ENCODE assay signal across 12 cellular contexts in the genomic region with DNA sequence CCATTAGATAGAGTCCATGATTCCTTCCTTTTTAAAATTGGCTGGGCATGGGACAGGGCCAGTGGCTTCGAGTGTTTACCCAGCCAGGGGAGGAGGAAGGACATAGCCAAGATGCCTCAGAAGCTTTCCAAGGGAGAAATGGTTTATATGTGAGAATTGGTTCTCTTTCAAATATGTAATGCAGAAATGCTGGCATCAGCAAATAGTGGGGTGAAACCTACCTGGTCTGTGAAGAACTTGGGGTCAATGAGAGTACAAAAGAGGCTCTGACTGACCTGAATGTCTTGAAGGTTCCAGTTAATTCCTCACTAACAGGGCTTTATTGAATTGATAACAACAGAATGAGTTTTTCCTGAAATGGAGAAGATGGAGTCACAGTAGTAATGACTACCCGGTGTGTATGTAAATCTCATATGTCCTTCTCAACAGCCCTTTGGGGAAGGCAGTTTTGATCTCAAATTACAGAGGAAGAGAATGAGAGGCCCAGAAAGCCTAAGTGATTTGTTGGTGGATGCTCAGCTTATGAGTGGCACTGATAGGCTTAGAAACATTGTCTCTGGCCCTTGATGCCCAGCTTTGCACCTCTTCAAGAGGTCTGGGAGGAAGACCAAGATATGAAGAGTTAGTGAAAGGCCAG. TPM values are rescaled to one million over a fixed set of nuclear protein-coding genes. Genes with fewer than 3 reads are reported as not detected.
A peak's percentile ranks its signal among the peaks of the same experiment; 100 is the strongest.
DNase-seq lines count a peak whose midpoint lies in the region; ATAC-seq and TF ChIP-seq lines count a peak whose summit lies in the region.
"Had no signal": no experiment of that assay in that cellular context is flagged by ENCODE, and none has a peak within 500 bp of the region (broad histone marks: within the 10 kb centered on the region; RNA-seq: fewer than 3 reads in every experiment).

No MANE protein-coding gene starts in this region.

- peak; percentile 45 for DNase-seq in NCI-H510A treated with DMSO at 0.1 percent for 48 hours (lab: John Stamatoyannopoulos, UW)
- no peak for DNase-seq in NCI-H510A (lab: John Stamatoyannopoulos, UW)
- peak; percentile 60 for DNase-seq in NCI-H2107 (lab: John Stamatoyannopoulos, UW)
- DNase-seq in breast epithelium (ENCODE audit: low spot score in 2 of 2), result no peak
- no peak for DNase-seq in neural crest cell (ENCODE audit: low read depth, low spot score)
- DNase-seq in C1 segment of cervical spinal cord (lab: John Stamatoyannopoulos, UW), result no peak
- DNase-seq: activated effector memory CD4-positive, alpha-beta T cell treated with anti-CD3 and anti-CD28 coated beads, Interleukin-2, amount 50 U/mL, for 16 hours; occipital lobe; stimulated activated CD4-positive, alpha-beta T cell treated with anti-CD3 and anti-CD28 coated beads, Interleukin-4, amount 100 ng/mL, for 4 hours had no signal

- no peaks in the 10 kb centered on the region for H3K27me3 ChIP-seq in breast epithelium

- H3K4me1 Mint-ChIP-seq in neural crest cell, result peaks cover 37% of the 10 kb centered on the region

- H3K9me3 ChIP-seq in breast epithelium, result no peaks in the 10 kb centered on the region
- H3K9me3 ChIP-seq: tibial nerve had no signal

- H3K4me1 ChIP-seq in breast epithelium, result no peaks in the 10 kb centered on the region

- no peak for ATAC-seq in HG03342 (IDR thresholded peaks at IDR 0.05; ENCODE audit: unreplicated experiment)
- no peak for ATAC-seq in GM19023 (IDR thresholded peaks at IDR 0.05; ENCODE audit: unreplicated experiment)

- H3K4me3 ChIP-seq in breast epithelium, result peak overlapping the region in 2 of 3 donors; percentile 74 to 82

- H3K36me3 ChIP-seq in breast epithelium, result no peaks in the 10 kb centered on the region

- peak overlapping the region; percentile 99 for H3K4me3 Mint-ChIP-seq in neural crest cell

- no peak overlapping the region for H3K27ac ChIP-seq in breast epithelium

- H3K27ac Mint-ChIP-seq in neural crest cell (ENCODE audit: unreplicated experiment), result no peak overlapping the region

- TF ChIP-seq CTCF in breast epithelium (IDR thresholded peaks at IDR 0.05) (no peak), neural crest cell (conservative IDR thresholded peaks at IDR 0.05) (no peak)

- H3K9me3 Mint-ChIP-seq in neural crest cell, result no peaks in the 10 kb centered on the region

- intact Hi-C loops in breast epithelium (cut with DNase I; ENCODE audit: low total_unique reads), result no loop called here

- peaks cover 7% of the 10 kb centered on the region for H3K36me3 Mint-ChIP-seq in neural crest cell (ENCODE audit: low read depth)

- H3K27me3 Mint-ChIP-seq in neural crest cell (ENCODE audit: low read depth), result peaks cover 42% of the 10 kb centered on the region

- no peak for TF ChIP-seq POLR2A in breast epithelium (IDR thresholded peaks at IDR 0.05)

RNA-seq across cellular contexts. Expression of gene ATF3, which starts 2.6 kb away (rescaled TPM):
- 10 to 100 TPM in 2 of 3 donors, 1 to 10 TPM in 1; 6.7 to 90.9 (median 26.9) TPM for total RNA-seq in breast epithelium
- total RNA-seq in neural crest cell, result 10.3 and 12.3 TPM in 2 replicates

Comparison
In these comparisons a context has a peak if more than half of its experiments do, and no peak if none do; other contexts are left out.
1. DNase-seq: peak in NCI-H510A treated with DMSO at 0.1 percent for 48 hours (single experiment) and NCI-H2107 (single experiment); none in NCI-H510A (single experiment), breast epithelium (0 of 2), neural crest cell (single experiment) and C1 segment of cervical spinal cord (0 of 14).